8 cellular contexts compared by ENCODE assay signal in genomic region chr1:145425436-145426029, GRCh38. TPM values are rescaled to one million over a fixed set of nuclear protein-coding genes. Genes with fewer than 3 reads are reported as not detected.
A peak's percentile ranks its signal among the peaks of the same experiment; 100 is the strongest.
DNase-seq lines count a peak whose midpoint lies in the region; ATAC-seq and TF ChIP-seq lines count a peak whose summit lies in the region.

Gene NBPF20 (minus strand): TSS chr1:145425603. CDS start chr1:145405272, 20,331 bp downstream.

- DNase-seq in GM10266 (ENCODE audit: extremely low spot score), result peak; percentile 89
- peak; percentile 90 for DNase-seq in NCI-H1092 treated with DMSO at 0.1 percent for 48 hours (lab: John Stamatoyannopoulos, UW)
- peak; percentile 56 to 73 (median 68) for DNase-seq in T-helper 1 cell
- peak; percentile 50 for DNase-seq in amniotic epithelial cell (ENCODE audit: low read depth)
- DNase-seq in left ventricle myocardium superior, result peak; percentile 89
- DNase-seq in pulmonary artery endothelial cell (ENCODE audit: low read depth, low spot score), result peak; percentile 8

- peak within 1 kb of the TSS; percentile 42 for H3K4me3 ChIP-seq in urinary bladder (ENCODE audit: low read depth, low read length)

- ATAC-seq in HG02623 (IDR thresholded peaks at IDR 0.05; ENCODE audit: unreplicated experiment) (peak; percentile 95), left ventricle myocardium superior (peak; percentile 100)

- WGBS in urinary bladder, result under 1% methylated on average over 49 of the region's 50 CpGs

- no peak within 1 kb of the TSS for H3K27ac ChIP-seq in urinary bladder (ENCODE audit: low read depth)

- TF ChIP-seq CTCF in GM10266 (IDR thresholded peaks at IDR 0.05; ENCODE audit: control insufficient read depth, insufficient read depth, low read depth, missing control alignments), result no peak

- H3K4me1 ChIP-seq in urinary bladder (ENCODE audit: insufficient read depth), result no peaks in the 10 kb centered on the region

- intact Hi-C loops in left ventricle myocardium superior (cut with micrococcal nuclease), result no loop called here

- H3K36me3 ChIP-seq in urinary bladder (ENCODE audit: insufficient read depth), result no peaks in the 10 kb centered on the region

RNA-seq across cellular contexts. Expression of gene NBPF20, which starts in this region (rescaled TPM):
- total RNA-seq in left ventricle myocardium superior (0.50 TPM), pulmonary artery endothelial cell (2.2 and 4.1 TPM in 2 replicates), urinary bladder (4.4 TPM)
- 1.5 TPM for polyA plus RNA-seq in urinary bladder

Comparison
In these comparisons a context has a peak if more than half of its experiments do, and no peak if none do; other contexts are left out.
1. Peak in DNase-seq and ATAC-seq in left ventricle myocardium superior; RNA of the gene not detected or under 1 TPM.
2. DNase-seq: peak in every context shown above with its lines; median percentile 90 in NCI-H1092 treated with DMSO at 0.1 percent for 48 hours; 89 in GM10266; 89 in left ventricle myocardium superior; 68 in T-helper 1 cell; 50 in amniotic epithelial cell; 8 in pulmonary artery endothelial cell.